23 cellular contexts compared by ENCODE assay signal in genomic region chr4:47167391-47167790, GRCh38.
DNase-seq lines count a peak whose midpoint lies in the region; ATAC-seq and FAIRE-seq lines count a peak whose summit lies in the region.
"Had no signal": no experiment of that assay in that cellular context is flagged by ENCODE, and none has a peak within 500 bp of the region (broad histone marks: within the 10 kb centered on the region; RNA-seq: fewer than 3 reads in every experiment).

No MANE protein-coding gene starts in this region.

- DNase-seq in NCI-H1694 treated with DMSO at 0.1 percent for 48 hours (lab: John Stamatoyannopoulos, UW) (peak; percentile 60), NCI-H1694 (lab: John Stamatoyannopoulos, UW) (no peak), M059J (ENCODE audit: low read depth) (peak; percentile 54), astrocyte of the hippocampus (ENCODE audit: low read depth, low spot score) (peak; percentile 69), urothelium cell line (ENCODE audit: low spot score) (peak; percentile 5), NCI-H226 (no peak)
- no peak for DNase-seq in stimulated activated effector memory CD8-positive, alpha-beta T cell treated with anti-CD3 and anti-CD28 coated beads, Interleukin-12 subunit alpha, Interleukin-12 subunit beta, amount 100 ng/mL, for 72 hours (ENCODE audit: low spot score in 2 of 2)
- DNase-seq: ACHN, Calu3, DMS79 treated with DMSO at 0.1 percent for 48 hours, GOT3, KG1, NCI-H1048, NCI-H1417 treated with DMSO at 0.1 percent for 48 hours, NCI-H187 treated with DMSO at 0.1 percent for 48 hours, NCI-H526, PC-9, SJCRH30, T-cell had no signal

- no peak overlapping the region for H3K27ac Mint-ChIP-seq in stimulated activated effector memory CD8-positive, alpha-beta T cell treated with anti-CD3 and anti-CD28 coated beads, Interleukin-12 subunit alpha, Interleukin-12 subunit beta, amount 100 ng/mL, for 72 hours
- H3K27ac Mint-ChIP-seq: T-cell had no signal

- no peak for FAIRE-seq in urothelium cell line (lab: Jason Lieb, UNC)
- FAIRE-seq: GM18507 had no signal

- H3K9me3 Mint-ChIP-seq in stimulated activated effector memory CD8-positive, alpha-beta T cell treated with anti-CD3 and anti-CD28 coated beads, Interleukin-12 subunit alpha, Interleukin-12 subunit beta, amount 100 ng/mL, for 72 hours, result peaks cover 3% of the 10 kb centered on the region

- no peaks in the 10 kb centered on the region for H3K4me1 Mint-ChIP-seq in stimulated activated effector memory CD8-positive, alpha-beta T cell treated with anti-CD3 and anti-CD28 coated beads, Interleukin-12 subunit alpha, Interleukin-12 subunit beta, amount 100 ng/mL, for 72 hours
- H3K4me1 Mint-ChIP-seq: T-cell had no signal

- no peaks in the 10 kb centered on the region for H3K36me3 Mint-ChIP-seq in stimulated activated effector memory CD8-positive, alpha-beta T cell treated with anti-CD3 and anti-CD28 coated beads, Interleukin-12 subunit alpha, Interleukin-12 subunit beta, amount 100 ng/mL, for 72 hours
- H3K36me3 Mint-ChIP-seq: T-cell had no signal

- H3K4me3 Mint-ChIP-seq in stimulated activated effector memory CD8-positive, alpha-beta T cell treated with anti-CD3 and anti-CD28 coated beads, Interleukin-12 subunit alpha, Interleukin-12 subunit beta, amount 100 ng/mL, for 72 hours, result no peak overlapping the region
- H3K4me3 Mint-ChIP-seq: T-cell had no signal

- ATAC-seq in HG03354 (IDR thresholded peaks at IDR 0.05; ENCODE audit: poor library complexity, severe bottlenecking, unreplicated experiment), result no peak
- no peak for ATAC-seq in stimulated activated effector memory CD8-positive, alpha-beta T cell treated with anti-CD3 and anti-CD28 coated beads, Interleukin-12 subunit alpha, Interleukin-12 subunit beta, amount 100 ng/mL, for 72 hours
- ATAC-seq: HCT116, Right ventricle myocardium inferior, T-cell had no signal

Comparison
In these comparisons a context has a peak if more than half of its experiments do, and no peak if none do; other contexts are left out.
1. DNase-seq: peak in NCI-H1694 treated with DMSO at 0.1 percent for 48 hours (single experiment), M059J (single experiment), astrocyte of the hippocampus (single experiment) and urothelium cell line (single experiment); none in NCI-H1694 (single experiment), NCI-H226 (single experiment) and stimulated activated effector memory CD8-positive, alpha-beta T cell treated with anti-CD3 and anti-CD28 coated beads, Interleukin-12 subunit alpha, Interleukin-12 subunit beta, amount 100 ng/mL, for 72 hours (0 of 2).